ENCODE assay signal across 27 cellular contexts in genomic region chr1:209268479-209268878, GRCh38.
"Had no signal": no experiment of that assay in that cellular context is flagged by ENCODE, and none has a peak within 500 bp of the region (broad histone marks: within the 10 kb centered on the region; RNA-seq: fewer than 3 reads in every experiment).

No MANE protein-coding gene starts in this region.

- ATAC-seq: gastrocnemius medialis; left lobe of liver; naive thymus-derived CD4-positive, alpha-beta T cell; sciatic nerve had no signal

- H3K9me3 ChIP-seq: gastrocnemius medialis, prostate gland, right atrium auricular region, stomach, thyroid gland, upper lobe of left lung had no signal

- H3K79me2 ChIP-seq: parathyroid adenoma had no signal

- H3K9ac ChIP-seq: neural progenitor cell, parathyroid adenoma had no signal

- H3K4me1 ChIP-seq: gastrocnemius medialis, neural progenitor cell, parathyroid adenoma, prostate gland, right atrium auricular region, stomach, thyroid gland, upper lobe of left lung had no signal

- H3K4me3 ChIP-seq: coronary artery, gastrocnemius medialis, neural progenitor cell, prostate gland, right atrium auricular region, smooth muscle cell, stomach, thyroid gland, upper lobe of left lung had no signal

- DNase-seq: dermis blood vessel endothelial cell; effector memory CD4-positive, alpha-beta T cell; foreskin fibroblast; gastrocnemius medialis; head of caudate nucleus; kidney; mesenchymal stem cell; midbrain; naive thymus-derived CD4-positive, alpha-beta T cell; stimulated activated CD4-positive, alpha-beta T cell treated with anti-CD3 and anti-CD28 coated beads, Interleukin-12 subunit alpha, Interleukin-12 subunit beta, amount 100 ng/mL, for 4 hours; stimulated activated CD4-positive, alpha-beta T cell treated with anti-CD3 and anti-CD28 coated beads, Interleukin-1b, Interleukin-23, amount 100 ng/mL, for 48 hours; stimulated activated CD4-positive, alpha-beta T cell treated with anti-CD3 and anti-CD28 coated beads, Interleukin-4, amount 100 ng/mL, for 1 hour; stimulated activated CD8-positive, alpha-beta memory T cell treated with anti-CD3 and anti-CD28 coated beads, Interleukin-4, amount 100 ng/mL, for 48 hours; stimulated activated naive CD4-positive, alpha-beta T cell; stomach; thyroid gland; upper lobe of left lung had no signal

- H3K4me2 ChIP-seq: neural progenitor cell, smooth muscle cell had no signal

- FAIRE-seq: endometrium, kidney, urothelium cell line had no signal

- H3K36me3 ChIP-seq: gastrocnemius medialis, neural progenitor cell, prostate gland, right atrium auricular region, stomach, thyroid gland, upper lobe of left lung had no signal

- H2AFZ ChIP-seq: neural progenitor cell, parathyroid adenoma had no signal

- H3K27ac ChIP-seq: coronary artery, gastrocnemius medialis, neural progenitor cell, parathyroid adenoma, prostate gland, right atrium auricular region, stomach, thyroid gland, upper lobe of left lung had no signal

- H3K27me3 ChIP-seq: gastrocnemius medialis, neural progenitor cell, right atrium auricular region, stomach, thyroid gland, upper lobe of left lung had no signal
